ENCODE assay signal across 27 cellular contexts in genomic region chr21:43889055-43889454, GRCh38.
"Had no signal": no experiment of that assay in that cellular context is flagged by ENCODE, and none has a peak within 500 bp of the region (broad histone marks: within the 10 kb centered on the region; RNA-seq: fewer than 3 reads in every experiment).

No MANE protein-coding gene starts in this region.

- H3K27ac ChIP-seq: breast epithelium had no signal

- H3K27ac Mint-ChIP-seq: activated B cell treated with CpG ODN at 0.5 μM for 24 hours; activated CD4-positive, alpha-beta T cell treated with anti-CD3 and anti-CD28 coated beads, Interleukin-2, amount 10 ng/mL, durations not matched to agents 24 days and 14 days; activated CD8-positive, alpha-beta memory T cell treated with anti-CD3 and anti-CD28 coated beads, Interleukin-2, amount 10 ng/mL, durations not matched to agents 7 days and 5 days; activated naive CD8-positive, alpha-beta T cell treated with anti-CD3 and anti-CD28 coated beads, Interleukin-2, amount 10 ng/mL, durations not matched to agents 7 days and 5 days; activated T-helper 2 cell treated with anti-CD3 and anti-CD28 coated beads, Interferon-gamma antibody, Interleukin-2, Interleukin-4, amounts not matched to agents 10 μg/mL and 5 μg/mL and 100 μg/mL, durations not matched to agents 14 hours and 24 hours and 36 hours had no signal

- FAIRE-seq: K562, RCC 7860, TTC549 had no signal

- H3K27me3 ChIP-seq: breast epithelium had no signal

- H3K4me3 ChIP-seq: breast epithelium, K562 had no signal

- H3K27me3 Mint-ChIP-seq: activated B cell treated with CpG ODN at 0.5 μM for 24 hours; activated CD4-positive, alpha-beta T cell treated with anti-CD3 and anti-CD28 coated beads, Interleukin-2, amount 10 ng/mL, durations not matched to agents 24 days and 14 days; activated CD8-positive, alpha-beta memory T cell treated with anti-CD3 and anti-CD28 coated beads, Interleukin-2, amount 10 ng/mL, durations not matched to agents 7 days and 5 days; activated naive CD8-positive, alpha-beta T cell treated with anti-CD3 and anti-CD28 coated beads, Interleukin-2, amount 10 ng/mL, durations not matched to agents 7 days and 5 days had no signal

- H3K4me3 Mint-ChIP-seq: activated B cell treated with CpG ODN at 0.5 μM for 24 hours; activated CD4-positive, alpha-beta T cell treated with anti-CD3 and anti-CD28 coated beads, Interleukin-2, amount 10 ng/mL, durations not matched to agents 24 days and 14 days; activated CD8-positive, alpha-beta memory T cell treated with anti-CD3 and anti-CD28 coated beads, Interleukin-2, amount 10 ng/mL, durations not matched to agents 7 days and 5 days; activated naive CD8-positive, alpha-beta T cell treated with anti-CD3 and anti-CD28 coated beads, Interleukin-2, amount 10 ng/mL, durations not matched to agents 7 days and 5 days had no signal

- H3K36me3 ChIP-seq: breast epithelium had no signal

- ATAC-seq: activated CD8-positive, alpha-beta memory T cell treated with anti-CD3 and anti-CD28 coated beads, Interleukin-2, amount 10 ng/mL, durations not matched to agents 7 days and 5 days; K562; PC-3 had no signal

- H3K9me3 Mint-ChIP-seq: activated B cell treated with CpG ODN at 0.5 μM for 24 hours; activated CD4-positive, alpha-beta T cell treated with anti-CD3 and anti-CD28 coated beads, Interleukin-2, amount 10 ng/mL, durations not matched to agents 24 days and 14 days; activated T-helper 2 cell treated with anti-CD3 and anti-CD28 coated beads, Interferon-gamma antibody, Interleukin-2, Interleukin-4, amounts not matched to agents 10 μg/mL and 5 μg/mL and 100 μg/mL, durations not matched to agents 14 hours and 24 hours and 36 hours had no signal

- H3K9me3 ChIP-seq: breast epithelium had no signal

- DNase-seq: activated B cell treated with CpG ODN at 0.5 μM for 24 hours; activated CD4-positive, alpha-beta T cell treated with anti-CD3 and anti-CD28 coated beads for 1 hour; activated CD4-positive, alpha-beta T cell treated with anti-CD3 and anti-CD28 coated beads, Interleukin-2, amount 10 ng/mL, durations not matched to agents 24 days and 14 days; activated CD4-positive, alpha-beta T cell treated with anti-CD3 and anti-CD28 coated beads, Interleukin-2, amount 50 U/mL, for 48 hours; activated CD8-positive, alpha-beta memory T cell treated with anti-CD3 and anti-CD28 coated beads, Interleukin-2, amount 10 ng/mL, durations not matched to agents 7 days and 5 days; activated naive CD4-positive, alpha-beta T cell treated with Interleukin-2 at 50 U/mL for 16 hours; activated T-cell treated with anti-CD3 and anti-CD28 coated beads, Interleukin-2, amount 50 U/mL, for 48 hours; aorta; caudate nucleus; Karpas-422; MM.1S; NCI-H1105; NCI-H1436; NCI-H1694 treated with DMSO at 0.1 percent for 48 hours; NCI-H2029 treated with DMSO at 0.1 percent for 48 hours; NCI-H510A treated with DMSO at 0.1 percent for 48 hours; NCI-H69; PC-3; SHP77; T-helper 2 cell; T1000 had no signal
